In genomic region chr11:101030692-101031091, GRCh38 we compare ENCODE assay signal across 20 cellular contexts.
A peak's percentile ranks its signal among the peaks of the same experiment; 100 is the strongest.
DNase-seq lines count a peak whose midpoint lies in the region; ATAC-seq and TF ChIP-seq lines count a peak whose summit lies in the region.
"Had no signal": no experiment of that assay in that cellular context is flagged by ENCODE, and none has a peak within 500 bp of the region (broad histone marks: within the 10 kb centered on the region; RNA-seq: fewer than 3 reads in every experiment).

No MANE protein-coding gene starts in this region.

- ATAC-seq in GM18870 (IDR thresholded peaks at IDR 0.05; ENCODE audit: unreplicated experiment) (peak; percentile 59), HG02610 (IDR thresholded peaks at IDR 0.05; ENCODE audit: unreplicated experiment) (peak; percentile 41)
- ATAC-seq in stimulated activated naive B cell treated with anti-CD40 and anti-IgM and Interleukin-4, amounts not matched to agents 10 μg/mL and 1 μg/mL and 100 μg/mL, for 72 hours (replicated peaks), result peak; percentile 93 to 96
- ATAC-seq: sciatic nerve, WTC11 had no signal

- no peaks in the 10 kb centered on the region for H3K9me3 ChIP-seq in thyroid gland
- H3K9me3 ChIP-seq: HAP-1, SJSA1 had no signal

- no peak for TF ChIP-seq CTCF in thyroid gland (IDR thresholded peaks at IDR 0.05)

- no peaks in the 10 kb centered on the region for H3K27me3 ChIP-seq in thyroid gland
- H3K27me3 ChIP-seq: brain microvascular endothelial cell, neural progenitor cell, SJSA1 had no signal

- H3K9me3 Mint-ChIP-seq in stimulated activated naive B cell treated with anti-CD40 and anti-IgM and Interleukin-4, amounts not matched to agents 10 μg/mL and 1 μg/mL and 100 μg/mL, for 72 hours, result no peaks in the 10 kb centered on the region
- H3K9me3 Mint-ChIP-seq: CD14-positive monocyte, endodermal cell, neural progenitor cell, WTC11 had no signal

- H3K4me1 ChIP-seq in thyroid gland, result no peaks in the 10 kb centered on the region
- H3K4me1 ChIP-seq: HAP-1, neural progenitor cell, SJSA1 had no signal

- H3K36me3 Mint-ChIP-seq in stimulated activated naive B cell treated with anti-CD40 and anti-IgM and Interleukin-4, amounts not matched to agents 10 μg/mL and 1 μg/mL and 100 μg/mL, for 72 hours, result no peaks in the 10 kb centered on the region
- H3K36me3 Mint-ChIP-seq: activated CD4-positive, alpha-beta memory T cell treated with anti-CD3 and anti-CD28 coated beads for 36 hours; CD14-positive monocyte; neural progenitor cell; WTC11 had no signal

- no peak overlapping the region for H3K27ac ChIP-seq in thyroid gland
- H3K27ac ChIP-seq: brain microvascular endothelial cell, neural progenitor cell, SJSA1 had no signal

- DNase-seq in MV-4-11 (lab: John Stamatoyannopoulos, UW) (peak; percentile 4), SW480 (ENCODE audit: low spot score) (no peak), thyroid gland (no peak), islet precursor cell (no peak)
- peak; percentile 16 for DNase-seq in stimulated activated naive B cell treated with anti-CD40 and anti-IgM and Interleukin-4, amounts not matched to agents 10 μg/mL and 1 μg/mL and 100 μg/mL, for 72 hours
- DNase-seq: activated CD4-positive, alpha-beta memory T cell treated with anti-CD3 and anti-CD28 coated beads for 36 hours; brain microvascular endothelial cell; endodermal cell; Karpas-422; NCI-H1105 treated with DMSO at 0.1 percent for 48 hours; NCI-H446; stimulated activated CD4-positive, alpha-beta T cell treated with anti-CD3 and anti-CD28 coated beads, Interleukin-15, amount 100 ng/mL, for 24 hours had no signal

- H3K27ac Mint-ChIP-seq in stimulated activated naive B cell treated with anti-CD40 and anti-IgM and Interleukin-4, amounts not matched to agents 10 μg/mL and 1 μg/mL and 100 μg/mL, for 72 hours, result peak overlapping the region; percentile 48
- H3K27ac Mint-ChIP-seq: activated CD4-positive, alpha-beta memory T cell treated with anti-CD3 and anti-CD28 coated beads for 36 hours; CD14-positive monocyte; endodermal cell; neural progenitor cell; WTC11 had no signal

- no peak overlapping the region for H3K4me3 Mint-ChIP-seq in stimulated activated naive B cell treated with anti-CD40 and anti-IgM and Interleukin-4, amounts not matched to agents 10 μg/mL and 1 μg/mL and 100 μg/mL, for 72 hours
- H3K4me3 Mint-ChIP-seq: activated CD4-positive, alpha-beta memory T cell treated with anti-CD3 and anti-CD28 coated beads for 36 hours; CD14-positive monocyte; endodermal cell; neural progenitor cell; WTC11 had no signal

- no peaks in the 10 kb centered on the region for H3K27me3 Mint-ChIP-seq in stimulated activated naive B cell treated with anti-CD40 and anti-IgM and Interleukin-4, amounts not matched to agents 10 μg/mL and 1 μg/mL and 100 μg/mL, for 72 hours
- H3K27me3 Mint-ChIP-seq: activated CD4-positive, alpha-beta memory T cell treated with anti-CD3 and anti-CD28 coated beads for 36 hours had no signal

- peaks cover 11 to 12% of the 10 kb centered on the region in 2 donors for H3K4me1 Mint-ChIP-seq in stimulated activated naive B cell treated with anti-CD40 and anti-IgM and Interleukin-4, amounts not matched to agents 10 μg/mL and 1 μg/mL and 100 μg/mL, for 72 hours
- H3K4me1 Mint-ChIP-seq: CD14-positive monocyte, endodermal cell, neural progenitor cell had no signal

- 84 to 91% methylated on average over 1 of the region's 1 CpG for WGBS in thyroid gland, 2 donors

- H3K36me3 ChIP-seq in thyroid gland, result no peaks in the 10 kb centered on the region
- H3K36me3 ChIP-seq: brain microvascular endothelial cell, HAP-1, neural progenitor cell, SJSA1 had no signal

- H3K4me3 ChIP-seq in thyroid gland (replicated peaks in 1 of 3), result no peak overlapping the region
- H3K4me3 ChIP-seq: HAP-1, neural progenitor cell, SJSA1 had no signal

- intact Hi-C loops in thyroid gland (cut with DNase I), result no loop called here

- no peak for TF ChIP-seq POLR2A in thyroid gland (IDR thresholded peaks at IDR 0.05)

Comparison
In these comparisons a context has a peak if more than half of its experiments do, and no peak if none do; other contexts are left out.
1. ATAC-seq: peak in every context shown above with its lines; median percentile 94 in stimulated activated naive B cell treated with anti-CD40 and anti-IgM and Interleukin-4, amounts not matched to agents 10 μg/mL and 1 μg/mL and 100 μg/mL, for 72 hours; 59 in GM18870; 41 in HG02610.
2. DNase-seq: peak in MV-4-11 (single experiment) and stimulated activated naive B cell treated with anti-CD40 and anti-IgM and Interleukin-4, amounts not matched to agents 10 μg/mL and 1 μg/mL and 100 μg/mL, for 72 hours (single experiment); none in SW480 (single experiment), thyroid gland (0 of 2) and islet precursor cell (single experiment).